In the genomic region with DNA sequence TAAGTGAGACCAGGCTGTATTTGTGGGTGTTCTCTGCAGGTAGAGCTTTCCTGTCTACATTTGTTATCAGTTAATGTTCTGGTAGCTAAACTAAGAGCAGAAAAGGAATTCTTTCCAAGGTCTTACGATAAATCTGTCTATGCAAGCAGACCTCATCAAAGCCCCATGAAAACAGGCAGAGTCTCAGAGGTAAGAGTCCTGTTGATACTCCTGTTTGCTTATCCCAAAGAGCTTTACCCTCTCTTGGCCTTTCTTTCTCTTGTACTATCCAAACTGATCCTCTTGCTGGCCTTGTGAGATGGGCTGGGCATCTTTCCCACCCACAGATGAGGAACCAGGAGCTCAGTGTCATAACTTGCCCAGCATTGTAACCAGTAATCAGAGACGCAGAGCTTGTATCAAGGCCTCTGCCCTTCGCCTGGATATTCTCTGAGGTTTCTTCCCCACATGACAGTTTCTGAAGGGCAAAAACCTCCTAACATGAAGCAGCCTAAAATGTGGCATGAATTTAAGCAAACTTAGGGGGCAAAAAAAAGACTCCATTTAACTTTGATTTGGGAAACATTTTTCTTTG, we compare ENCODE assay signal across 17 cellular contexts. TPM values are rescaled to one million over a fixed set of nuclear protein-coding genes. Genes with fewer than 3 reads are reported as not detected.
DNase-seq lines count a peak whose midpoint lies in the region; FAIRE-seq and TF ChIP-seq lines count a peak whose summit lies in the region.
"Had no signal": no experiment of that assay in that cellular context is flagged by ENCODE, and none has a peak within 500 bp of the region (broad histone marks: within the 10 kb centered on the region; RNA-seq: fewer than 3 reads in every experiment).

No MANE protein-coding gene starts in this region.

- DNase-seq in GM18507 (ENCODE audit: extremely low spot score, insufficient read length, low read depth), result no peak
- DNase-seq in OCI-LY7 (ENCODE audit: low spot score), result no peak
- DNase-seq in right atrium auricular region (ENCODE audit: low spot score), result no peak
- DNase-seq in dermis blood vessel endothelial cell, result no peak
- no peak for DNase-seq in GM03348 (ENCODE audit: low spot score)
- DNase-seq in frontal cortex (ENCODE audit: low spot score in 2 of 2), result no peak
- DNase-seq: DMS53, esophagus squamous epithelium, naive B cell, NCI-H1436 treated with DMSO at 0.1 percent for 48 hours, NCI-H226, SJCRH30, WERI-Rb-1 had no signal

- H2AFZ ChIP-seq in OCI-LY7 (ENCODE audit: low read length), result peak overlapping the region; percentile 96; the same call in 1 of the 2 replicates

- H3K36me3 ChIP-seq in OCI-LY7 (ENCODE audit: insufficient read depth, low read length), result no peaks in the 10 kb centered on the region
- H3K36me3 ChIP-seq in right atrium auricular region, result no peaks in the 10 kb centered on the region
- H3K36me3 ChIP-seq in rectal smooth muscle tissue (ENCODE audit: control insufficient read depth, insufficient read depth, low read length), result no peaks in the 10 kb centered on the region
- H3K36me3 ChIP-seq: esophagus squamous epithelium, SJCRH30, suprapubic skin, WERI-Rb-1 had no signal

- H3K27me3 ChIP-seq in right atrium auricular region, result no peaks in the 10 kb centered on the region
- no peaks in the 10 kb centered on the region for H3K27me3 ChIP-seq in rectal smooth muscle tissue (ENCODE audit: control insufficient read depth, insufficient read depth, low read length)
- H3K27me3 ChIP-seq: esophagus squamous epithelium, SJCRH30, suprapubic skin had no signal

- H3K4me2 ChIP-seq in OCI-LY7 (ENCODE audit: low read length), result peak overlapping the region; percentile 55; the same call in 1 of the 2 replicates

- POLR2A ChIA-PET in OCI-LY7 (lab: Charles Lee), result interaction anchor here (0.8 to 1.5 kb wide), 5 partner anchors 9 to 399 kb away, joined by 3 to 5 read pairs (median 4); no protein-coding TSS in a partner anchor

- H4K20me1 ChIP-seq in OCI-LY7 (ENCODE audit: insufficient read depth, low read length), result no peaks in the 10 kb centered on the region

- no TSS peak for BruUV-seq in OCI-LY7 (replicated peaks; lab: Mats Ljungman, UMichigan)

- TF ChIP-seq CTCF in OCI-LY7 (conservative IDR thresholded peaks at IDR 0.05; ENCODE audit: low read length), result no peak
- no peak for TF ChIP-seq CTCF in right atrium auricular region (IDR thresholded peaks at IDR 0.05)

- intact Hi-C loops in OCI-LY7 (cut with micrococcal nuclease; ENCODE audit: unreplicated experiment), result no loop called here

- peak; percentile 48 for FAIRE-seq in GM18507 (lab: Jason Lieb, UNC)
- FAIRE-seq in frontal cortex (lab: Jason Lieb, UNC), result no peak

- no peak overlapping the region for H3K9ac ChIP-seq in rectal smooth muscle tissue (ENCODE audit: low read length)

- H3K79me2 ChIP-seq in OCI-LY7 (ENCODE audit: insufficient read depth, low read depth, low read length), result no peaks in the 10 kb centered on the region

- H3K4me3 ChIP-seq in OCI-LY7 (ENCODE audit: low read depth, low read length, poor library complexity, severe bottlenecking) (no peak overlapping the region), right atrium auricular region (no peak overlapping the region), rectal smooth muscle tissue (ENCODE audit: low read length) (no peak overlapping the region)
- H3K4me3 ChIP-seq: esophagus squamous epithelium, SJCRH30, suprapubic skin had no signal

- H3K4me1 ChIP-seq in OCI-LY7 (ENCODE audit: insufficient read depth, low read length, poor library complexity, severe bottlenecking), result peaks cover 44% of the 10 kb centered on the region
- H3K4me1 ChIP-seq in right atrium auricular region, result peaks cover 0 to 53% of the 10 kb centered on the region in 2 donors
- peaks cover 31% of the 10 kb centered on the region for H3K4me1 ChIP-seq in rectal smooth muscle tissue (ENCODE audit: control insufficient read depth, insufficient read depth, low read length)
- H3K4me1 ChIP-seq: esophagus squamous epithelium, SJCRH30, suprapubic skin had no signal

- H3K27ac ChIP-seq in OCI-LY7 (ENCODE audit: low read depth, low read length, poor library complexity, severe bottlenecking) (no peak overlapping the region), right atrium auricular region (peak overlapping the region; percentile 73 to 88), rectal smooth muscle tissue (ENCODE audit: low read depth, low read length) (peak overlapping the region; percentile 86)
- H3K27ac ChIP-seq: esophagus squamous epithelium, SJCRH30, suprapubic skin, WERI-Rb-1 had no signal

- H3K9me2 ChIP-seq in OCI-LY7 (ENCODE audit: insufficient read depth, low read length), result no peaks in the 10 kb centered on the region

- CTCF ChIA-PET in OCI-LY7 (lab: Charles Lee; ENCODE audit: unreplicated experiment), result interaction anchor here (0.6 kb wide), 1 partner anchor 273 kb away, joined by 3 read pairs; no protein-coding TSS in a partner anchor

- H3K9me3 ChIP-seq in OCI-LY7 (ENCODE audit: low read length), result no peaks in the 10 kb centered on the region
- no peaks in the 10 kb centered on the region for H3K9me3 ChIP-seq in right atrium auricular region
- H3K9me3 ChIP-seq: esophagus squamous epithelium, SJCRH30, suprapubic skin had no signal

RNA-seq across cellular contexts. Expression of gene PRKACG, which starts 33.5 kb away (rescaled TPM):
- total RNA-seq in OCI-LY7 (2014; rRNA removed; shearing (Covaris generic)), result not detected in 2 replicates
- total RNA-seq in OCI-LY7 (2022) (not detected in 2 replicates), right atrium auricular region (not detected), dermis blood vessel endothelial cell (not detected in 2 replicates), frontal cortex (not detected)
- total RNA-seq: dermis microvascular lymphatic vessel endothelial cell, esophagus squamous epithelium, renal cortical epithelial cell, SJCRH30, suprapubic skin had no signal

RNA-seq across cellular contexts. Expression of gene FXN, which starts 55.1 kb away (rescaled TPM):
- total RNA-seq in OCI-LY7 (2014; rRNA removed; shearing (Covaris generic)), result 5.6 and 6.9 TPM in 2 replicates
- total RNA-seq in OCI-LY7 (2022) (33.6 and 36.1 TPM in 2 replicates), right atrium auricular region (10 to 100 TPM; 10.5 to 24.6 TPM), dermis blood vessel endothelial cell (2.9 and 3.9 TPM in 2 replicates), frontal cortex (2.0 TPM)
